Comparison of ENCODE assay signal across 20 cellular contexts in the genomic region with DNA sequence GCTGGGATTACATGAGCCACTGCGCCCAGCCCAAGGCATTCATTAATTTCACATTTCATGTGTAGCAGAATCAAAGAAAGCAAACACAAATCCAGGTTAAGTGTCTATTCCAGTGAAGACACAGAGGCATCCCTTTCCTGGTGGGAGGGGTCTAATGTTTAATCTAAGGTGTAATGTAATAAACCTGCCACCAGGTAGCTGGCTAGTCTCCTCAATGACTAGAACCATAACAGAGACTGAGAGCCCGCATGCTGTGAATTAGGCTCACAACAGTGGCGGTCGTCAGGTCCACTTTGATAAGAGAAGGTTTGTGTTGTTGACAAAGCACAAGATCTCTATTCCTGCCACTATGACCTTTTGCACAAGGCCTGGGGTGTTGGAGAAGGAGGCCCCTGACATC.
"Had no signal": no experiment of that assay in that cellular context is flagged by ENCODE, and none has a peak within 500 bp of the region (broad histone marks: within the 10 kb centered on the region; RNA-seq: fewer than 3 reads in every experiment).

No MANE protein-coding gene starts in this region.

- ATAC-seq: activated T-cell treated with anti-CD3 and anti-CD28 coated beads, Interleukin-2, amount 50 U/mL, for 4 hours; left lobe of liver; natural killer cell; psoas muscle; upper lobe of right lung had no signal

- H3K36me3 Mint-ChIP-seq: activated naive CD8-positive, alpha-beta T cell treated with anti-CD3 and anti-CD28 coated beads for 36 hours; natural killer cell had no signal

- DNase-seq: activated CD4-positive, alpha-beta T cell treated with anti-CD3 and anti-CD28 coated beads for 1 hour; activated CD8-positive, alpha-beta memory T cell treated with anti-CD3 and anti-CD28 coated beads for 24 hours; activated CD8-positive, alpha-beta memory T cell treated with anti-CD3 and anti-CD28 coated beads, Interleukin-2, amount 50 U/mL, for 4 hours; activated naive CD4-positive, alpha-beta T cell treated with Interleukin-2 at 50 U/mL for 16 hours; activated naive CD8-positive, alpha-beta T cell treated with anti-CD3 and anti-CD28 coated beads for 36 hours; activated T-cell treated with anti-CD3 and anti-CD28 coated beads, Interleukin-2, amount 50 U/mL, for 4 hours; cerebellar nuclear complex; erythroblast; foreskin fibroblast; midbrain; natural killer cell; psoas muscle; stimulated activated CD4-positive, alpha-beta T cell treated with anti-CD3 and anti-CD28 coated beads, Interleukin-12 subunit alpha, Interleukin-12 subunit beta, amount 100 ng/mL, for 4 hours; substantia nigra; thyroid gland; upper lobe of right lung had no signal

- H3K9me3 Mint-ChIP-seq: activated naive CD8-positive, alpha-beta T cell treated with anti-CD3 and anti-CD28 coated beads for 36 hours; activated T-cell treated with anti-CD3 and anti-CD28 coated beads, Interleukin-2, amount 50 U/mL, for 4 hours; natural killer cell; stimulated activated naive CD8-positive, alpha-beta T cell treated with anti-CD3 and anti-CD28 coated beads, Interleukin-15, Interleukin-2, amounts not matched to agents 100 ng/mL and 50 ng/mL, for 24 hours had no signal

- H3K9me3 ChIP-seq: breast epithelium, psoas muscle, right atrium auricular region, thyroid gland, upper lobe of right lung had no signal

- H3K4me3 Mint-ChIP-seq: activated naive CD8-positive, alpha-beta T cell treated with anti-CD3 and anti-CD28 coated beads for 36 hours; activated T-cell treated with anti-CD3 and anti-CD28 coated beads, Interleukin-2, amount 50 U/mL, for 4 hours; natural killer cell; stimulated activated naive CD8-positive, alpha-beta T cell treated with anti-CD3 and anti-CD28 coated beads, Interleukin-15, Interleukin-2, amounts not matched to agents 100 ng/mL and 50 ng/mL, for 24 hours had no signal

- H3K27ac Mint-ChIP-seq: activated naive CD8-positive, alpha-beta T cell treated with anti-CD3 and anti-CD28 coated beads for 36 hours; natural killer cell; stimulated activated naive CD8-positive, alpha-beta T cell treated with anti-CD3 and anti-CD28 coated beads, Interleukin-15, Interleukin-2, amounts not matched to agents 100 ng/mL and 50 ng/mL, for 24 hours had no signal
